In genomic region chr5:136025900-136026299, GRCh38 we compare ENCODE assay signal across 18 cellular contexts. TPM values are rescaled to one million over a fixed set of nuclear protein-coding genes. Genes with fewer than 3 reads are reported as not detected.
DNase-seq lines count a peak whose midpoint lies in the region; ATAC-seq and TF ChIP-seq lines count a peak whose summit lies in the region.
"Had no signal": no experiment of that assay in that cellular context is flagged by ENCODE, and none has a peak within 500 bp of the region (broad histone marks: within the 10 kb centered on the region; RNA-seq: fewer than 3 reads in every experiment).

No MANE protein-coding gene starts in this region.

- peak overlapping the region in 2 of 3 experiments; percentile 35 to 48 for H3K4me3 Mint-ChIP-seq in nephron
- H3K4me3 Mint-ChIP-seq: activated CD4-positive, alpha-beta T cell treated with anti-CD3 and anti-CD28 coated beads for 36 hours; natural killer cell; stimulated activated naive CD8-positive, alpha-beta T cell treated with anti-CD3 and anti-CD28 coated beads, Interleukin-15, amount 100 ng/mL, for 72 hours had no signal

- no peak for ATAC-seq in HG02981 (IDR thresholded peaks at IDR 0.05; ENCODE audit: unreplicated experiment)
- ATAC-seq: activated CD4-positive, alpha-beta T cell treated with anti-CD3 and anti-CD28 coated beads for 36 hours; natural killer cell; stimulated activated naive CD8-positive, alpha-beta T cell treated with anti-CD3 and anti-CD28 coated beads, Interleukin-15, amount 100 ng/mL, for 72 hours had no signal

- H3K36me3 Mint-ChIP-seq in nephron (ENCODE audit: low read depth), result no peaks in the 10 kb centered on the region
- H3K36me3 Mint-ChIP-seq: natural killer cell had no signal

- H3K4me3 ChIP-seq in fibroblast of mammary gland (ENCODE audit: control insufficient read depth, low read depth, low read length), result no peak overlapping the region
- H3K4me3 ChIP-seq: lung, prostate gland, SK-N-MC had no signal

- no peaks in the 10 kb centered on the region for H3K9me3 Mint-ChIP-seq in nephron
- H3K9me3 Mint-ChIP-seq: natural killer cell; stimulated activated naive CD8-positive, alpha-beta T cell treated with anti-CD3 and anti-CD28 coated beads, Interleukin-15, amount 100 ng/mL, for 72 hours had no signal

- TF ChIP-seq CTCF in fibroblast of mammary gland (conservative IDR thresholded peaks at IDR 0.05; ENCODE audit: control insufficient read depth, insufficient read depth, low read depth, low read length) (no peak), nephron (IDR thresholded peaks at IDR 0.05; ENCODE audit: unreplicated experiment in 3 of 3) (no peak)

- peaks cover 61% of the 10 kb centered on the region for H3K4me1 Mint-ChIP-seq in nephron
- H3K4me1 Mint-ChIP-seq: activated CD4-positive, alpha-beta T cell treated with anti-CD3 and anti-CD28 coated beads for 36 hours; natural killer cell; stimulated activated naive CD8-positive, alpha-beta T cell treated with anti-CD3 and anti-CD28 coated beads, Interleukin-15, amount 100 ng/mL, for 72 hours had no signal

- DNase-seq in NCI-H446 treated with DMSO at 0.1 percent for 48 hours (lab: John Stamatoyannopoulos, UW) (peak; percentile 68), fibroblast of mammary gland (ENCODE audit: low read depth) (peak; percentile 69), ureter (ENCODE audit: low spot score) (peak; percentile 68), D341Med (ENCODE audit: low spot score) (no peak), RKO (ENCODE audit: low spot score) (no peak)
- DNase-seq: activated CD4-positive, alpha-beta T cell treated with anti-CD3 and anti-CD28 coated beads for 36 hours; DMS79; MM.1S; natural killer cell; NCI-H2029 treated with DMSO at 0.1 percent for 48 hours; NCI-H69; OCI-M1; stimulated activated naive CD8-positive, alpha-beta T cell treated with anti-CD3 and anti-CD28 coated beads, Interleukin-15, amount 100 ng/mL, for 72 hours had no signal

- peaks cover 30% of the 10 kb centered on the region for H3K27me3 Mint-ChIP-seq in nephron (ENCODE audit: low read depth)

- peak overlapping the region; percentile 92 to 95 (median 93) for H3K27ac Mint-ChIP-seq in nephron
- H3K27ac Mint-ChIP-seq: activated CD4-positive, alpha-beta T cell treated with anti-CD3 and anti-CD28 coated beads for 36 hours; natural killer cell; stimulated activated naive CD8-positive, alpha-beta T cell treated with anti-CD3 and anti-CD28 coated beads, Interleukin-15, amount 100 ng/mL, for 72 hours had no signal

RNA-seq across cellular contexts. Expression of gene TGFBI, which starts 2.9 kb away (rescaled TPM):
- total RNA-seq in ureter, result 147 TPM
- total RNA-seq: activated CD4-positive, alpha-beta T cell treated with anti-CD3 and anti-CD28 coated beads for 36 hours had no signal

Comparison
In these comparisons a context has a peak if more than half of its experiments do, and no peak if none do; other contexts are left out.
1. DNase-seq: peak in NCI-H446 treated with DMSO at 0.1 percent for 48 hours (single experiment), fibroblast of mammary gland (single experiment) and ureter (single experiment); none in D341Med (single experiment) and RKO (single experiment).